Comparison of ENCODE assay signal across 7 cellular contexts in genomic region chr2:63772061-63772460, GRCh38.
"Had no signal": no experiment of that assay in that cellular context is flagged by ENCODE, and none has a peak within 500 bp of the region (broad histone marks: within the 10 kb centered on the region; RNA-seq: fewer than 3 reads in every experiment).

No MANE protein-coding gene starts in this region.

- FAIRE-seq: H54, HepG2 had no signal

- ATAC-seq: GM23338, HepG2 had no signal

- H3K4me2 ChIP-seq: GM23338 had no signal

- H3K4me3 Mint-ChIP-seq: GM23338, H9, IgD-negative memory B cell had no signal

- DNase-seq: H9, HCEC 1CT had no signal

- H3K27ac Mint-ChIP-seq: GM23338, H9, IgD-negative memory B cell had no signal

- H2AFZ ChIP-seq: GM23338 had no signal

- H3K27ac ChIP-seq: HL-60 had no signal

- H3K4me3 ChIP-seq: GM23338 had no signal

- H3K4me1 Mint-ChIP-seq: IgD-negative memory B cell had no signal
